In genomic region chr17:16216341-16217001, GRCh38 we compare ENCODE assay signal across 8 cellular contexts. TPM values are rescaled to one million over a fixed set of nuclear protein-coding genes. Genes with fewer than 3 reads are reported as not detected.
DNase-seq lines count a peak whose midpoint lies in the region; ATAC-seq and TF ChIP-seq lines count a peak whose summit lies in the region.
"Not testable (repeated sequence)": the region's sequence is repeated elsewhere in the genome, so short reads cannot be mapped to it uniquely, and the experiment has no call there.

No MANE protein-coding gene starts in this region.

- not testable (repeated sequence) for H2BK20ac ChIP-seq in IMR-90 (ENCODE audit: low read depth, low read length)

- peak overlapping the region; percentile 89 for H2AFZ ChIP-seq in IMR-90 (replicated peaks; ENCODE audit: low read length, poor library complexity)
- peak overlapping the region; percentile 97 for H2AFZ ChIP-seq in osteoblast (ENCODE audit: low read length)

- CTCF ChIA-PET in IMR-90 (lab: Yijun Ruan, JAX): not testable (repeated sequence)

- H3K9me1 ChIP-seq in IMR-90 (ENCODE audit: insufficient read depth, low read length): not testable (repeated sequence)

- peaks cover 34 to 46% (median 43%) of the 10 kb centered on the region in 10 experiments for H3K4me1 ChIP-seq in BLaER1 treated with 17β-estradiol and CSF1 and Interleukin-3, amounts not matched to agents 10 nM and 100 nM
- H3K4me1 ChIP-seq in IMR-90 (ENCODE audit: control insufficient read depth, insufficient read depth, low read length): not testable (repeated sequence)
- H3K4me1 ChIP-seq in ascending aorta (peaks cover 0 to 12% of the 10 kb centered on the region in 2 donors), osteoblast (ENCODE audit: insufficient read depth, low read length) (peaks cover 24% of the 10 kb centered on the region), testis (peaks cover 15% of the 10 kb centered on the region)

- TF ChIP-seq POLR2A in IMR-90 (IDR thresholded peaks at IDR 0.05; ENCODE audit: low read depth, low read length); testis (IDR thresholded peaks at IDR 0.05): not testable (repeated sequence)

- H3K23ac ChIP-seq in IMR-90 (ENCODE audit: low read depth, low read length): peak overlapping the region; percentile 88; the same call in 1 of the 2 replicates

- in situ Hi-C loops in IMR-90 (cut with MboI; ENCODE audit: low sequenced_read_pairs): not testable (repeated sequence)

- peak overlapping the region; percentile 94 to 99 (median 98) for H3K9ac ChIP-seq in BLaER1 treated with 17β-estradiol and CSF1 and Interleukin-3, amounts not matched to agents 10 nM and 100 nM
- H3K9ac ChIP-seq in IMR-90 (ENCODE audit: low read depth, low read length): peak overlapping the region; percentile 6; the same call in 1 of the 2 replicates

- not testable (repeated sequence) for TF ChIP-seq RAD21 in IMR-90 (IDR thresholded peaks at IDR 0.05; ENCODE audit: low read length)

- H4K91ac ChIP-seq in IMR-90 (ENCODE audit: insufficient read depth, low read depth, low read length): peak overlapping the region; percentile 96; the same call in 1 of the 2 replicates

- H3K79me1 ChIP-seq in IMR-90 (ENCODE audit: low read depth in 1 of 2, low read length in 2 of 2): peaks cover 13 to 35% of the 10 kb centered on the region in 2 experiments; a peak in 3 of 4 replicates

- POLR2A ChIA-PET in IMR-90 (lab: Charles Lee; ENCODE audit: unreplicated experiment): not testable (repeated sequence)

- not testable (repeated sequence) for DNase-seq in IMR-90; WERI-Rb-1; ascending aorta (ENCODE audit: low spot score in 2 of 2); epithelial cell of esophagus (ENCODE audit: low read depth); osteoblast (ENCODE audit: insufficient read length, low spot score, missing footprints); testis

- peak overlapping the region; percentile 52; the same call in 1 of the 2 replicates for H3K18ac ChIP-seq in IMR-90 (ENCODE audit: low read depth, low read length)

- H2BK15ac ChIP-seq in IMR-90 (ENCODE audit: low read depth, low read length): peak overlapping the region; percentile 22; the same call in 1 of the 3 replicates

- TF ChIP-seq CTCF in IMR-90 (conservative IDR thresholded peaks at IDR 0.05; ENCODE audit: low read depth, low read length); WERI-Rb-1 (IDR thresholded peaks at IDR 0.05; ENCODE audit: low read depth, low read length); ascending aorta (IDR thresholded peaks at IDR 0.05); epithelial cell of esophagus (IDR thresholded peaks at IDR 0.05; ENCODE audit: insufficient read depth, low read depth, low read length, missing control alignments); osteoblast (IDR thresholded peaks at IDR 0.05; ENCODE audit: extremely low read depth, low read depth, low read length); testis (IDR thresholded peaks at IDR 0.05): not testable (repeated sequence)

- 0 out of 2 replicates have a peak overlapping the region, but pooled peaks have one; percentile 95 for H3K14ac ChIP-seq in IMR-90 (replicated peaks; ENCODE audit: low read depth, low read length)

- peak overlapping the region; percentile 99; the same call in 1 of the 2 replicates for H2AK5ac ChIP-seq in IMR-90 (ENCODE audit: low read depth, low read length)

- ATAC-seq in IMR-90 (ENCODE audit: low read depth): not testable (repeated sequence)

- dilution Hi-C loops in IMR-90 (cut with HindIII; ENCODE audit: low sequenced_read_pairs, unreplicated experiment): not testable (repeated sequence)

- H4K8ac ChIP-seq in IMR-90 (ENCODE audit: low read depth in 2 of 2, low read length in 2 of 2): peak overlapping the region; percentile 98 to 100

- H2BK120ac ChIP-seq in IMR-90 (ENCODE audit: low read depth, low read length): peak overlapping the region; percentile 73; the same call in 1 of the 2 replicates

- WGBS in IMR-90 (ENCODE audit: extremely low coverage in 2 of 2, insufficient read length in 1 of 2), 2 experiments: 85% methylated on average over 4 of the region's 38 CpGs; no CpG with 5 or more reads in 1 of the 2 experiments
- 58 to 68% methylated on average over 38 of the region's 38 CpGs for WGBS in testis, 2 donors

- H4K5ac ChIP-seq in IMR-90 (ENCODE audit: low read depth, low read length): peak overlapping the region; percentile 94

- H2BK5ac ChIP-seq in IMR-90 (ENCODE audit: low read depth, low read length, poor library complexity, severe bottlenecking): peak overlapping the region; percentile 96

- H3K9me3 ChIP-seq in BLaER1 treated with 17β-estradiol and CSF1 and Interleukin-3, amounts not matched to agents 10 nM and 100 nM (replicated peaks in 1 of 11); IMR-90 (ENCODE audit: control insufficient read depth, insufficient read depth, low read length); WERI-Rb-1 (ENCODE audit: severe bottlenecking); ascending aorta; osteoblast (ENCODE audit: low read depth, low read length); testis: not testable (repeated sequence)

- peak overlapping the region; percentile 99; the same call in 1 of the 2 replicates for H3K4ac ChIP-seq in IMR-90 (ENCODE audit: low read depth, low read length)

- peaks cover 84% of the 10 kb centered on the region for H3K79me2 ChIP-seq in osteoblast (ENCODE audit: insufficient read depth, low read length)

- intact Hi-C loops in IMR-90 (cut with micrococcal nuclease): loop anchor here (5.0 kb wide), 1 partner anchor 136 kb away; the partner anchor contains the start of gene CENPV
- intact Hi-C loops in ascending aorta (cut with DNase I); testis (cut with DNase I; ENCODE audit: low total_unique reads): not testable (repeated sequence)

- peak overlapping the region; percentile 99 for H2AK9ac ChIP-seq in IMR-90 (replicated peaks; ENCODE audit: low read depth, low read length, poor library complexity)

- not testable (repeated sequence) for H3K27me3 ChIP-seq in BLaER1 treated with 17β-estradiol and CSF1 and Interleukin-3, amounts not matched to agents 10 nM and 100 nM; IMR-90 (ENCODE audit: control insufficient read depth, insufficient read depth, low read length); WERI-Rb-1 (ENCODE audit: insufficient read depth, low read depth, severe bottlenecking); ascending aorta; layer of hippocampus (ENCODE audit: control insufficient read depth, insufficient read depth, low read length); osteoblast (ENCODE audit: insufficient read depth, low read length); testis

- peak overlapping the region; percentile 86 to 100 (median 92) for H3K4me3 ChIP-seq in BLaER1 treated with 17β-estradiol and CSF1 and Interleukin-3, amounts not matched to agents 10 nM and 100 nM
- H3K4me3 ChIP-seq in IMR-90 (ENCODE audit: insufficient read depth, low read depth, low read length) (peak overlapping the region; percentile 89; the same call in 1 of the 2 replicates), WERI-Rb-1 (ENCODE audit: low read depth, low read length) (peak overlapping the region; percentile 66), ascending aorta (peak overlapping the region; percentile 84 to 97), epithelial cell of esophagus (ENCODE audit: low read length) (peak overlapping the region; percentile 84), osteoblast (ENCODE audit: insufficient read depth, low read length) (peak overlapping the region; percentile 94), testis (peak overlapping the region; percentile 96 to 99)

- peaks cover 0 to 27% (median 15%) of the 10 kb centered on the region in 11 experiments; a peak in 11 of 22 replicates for H3K36me3 ChIP-seq in BLaER1 treated with 17β-estradiol and CSF1 and Interleukin-3, amounts not matched to agents 10 nM and 100 nM
- not testable (repeated sequence) for H3K36me3 ChIP-seq in IMR-90 (ENCODE audit: control insufficient read depth, insufficient read depth, low read length); ascending aorta; osteoblast (ENCODE audit: insufficient read depth, low read length); testis (ENCODE audit: low read depth, missing control alignments)
- peaks cover 20% of the 10 kb centered on the region for H3K36me3 ChIP-seq in WERI-Rb-1

- peak overlapping the region; percentile 80 to 94 (median 90) for H3K4me2 ChIP-seq in BLaER1 treated with 17β-estradiol and CSF1 and Interleukin-3, amounts not matched to agents 10 nM and 100 nM
- H3K4me2 ChIP-seq in IMR-90 (ENCODE audit: low read depth, low read length) (peak overlapping the region; percentile 61), osteoblast (ENCODE audit: insufficient read depth, low read length) (peak overlapping the region; percentile 88)

- BruUV-seq in IMR-90 (replicated peaks; lab: Mats Ljungman, UMichigan): not testable (repeated sequence)

- peaks cover 30 to 37% (median 36%) of the 10 kb centered on the region in 11 experiments; a peak in 21 of 22 replicates for H4K20me1 ChIP-seq in BLaER1 treated with 17β-estradiol and CSF1 and Interleukin-3, amounts not matched to agents 10 nM and 100 nM
- H4K20me1 ChIP-seq in IMR-90 (ENCODE audit: insufficient read depth, low read length) (peaks cover 28% of the 10 kb centered on the region), osteoblast (ENCODE audit: insufficient read depth, low read length) (peaks cover 18% of the 10 kb centered on the region)

- H3K56ac ChIP-seq in IMR-90 (ENCODE audit: extremely low read depth, insufficient read depth, low read length): 0 out of 2 replicates have a peak overlapping the region, but pooled peaks have one; percentile 36

- peak overlapping the region; percentile 90 to 99 (median 97) for H3K27ac ChIP-seq in BLaER1 treated with 17β-estradiol and CSF1 and Interleukin-3, amounts not matched to agents 10 nM and 100 nM
- H3K27ac ChIP-seq in IMR-90 (ENCODE audit: insufficient read depth, low read length) (peak overlapping the region; percentile 87), WERI-Rb-1 (peak overlapping the region; percentile 94), ascending aorta (peak overlapping the region; percentile 95 to 98), layer of hippocampus (ENCODE audit: low read depth, low read length) (peak overlapping the region; percentile 91), osteoblast (ENCODE audit: low read depth, low read length) (peak overlapping the region; percentile 81), testis (peak overlapping the region; percentile 95 to 98)

RNA-seq across cellular contexts. Expression of gene PIGL, which starts 0.5 kb away (rescaled TPM):
- total RNA-seq in IMR-90 (2012; rRNA removed): 17.5 and 17.9 TPM in 2 replicates
- polyA plus RNA-seq in IMR-90 (2012; rRNA removed): 25.3 and 29.5 TPM in 2 replicates
- 6.8 and 10.2 TPM in 2 replicates for polyA plus RNA-seq in IMR-90 (2012; cell fraction: cytosol; rRNA removed)
- polyA plus RNA-seq in IMR-90 (2012; cell fraction: nucleus; rRNA removed; ENCODE audit: low replicate concordance): 205 and 279 TPM in 2 replicates
- total RNA-seq in ascending aorta: 6.2 TPM
- 21.8 and 23.5 TPM in 2 replicates for total RNA-seq in osteoblast
- total RNA-seq in testis: 10 to 100 TPM; 74.1 to 93.9 TPM
- polyA plus RNA-seq in testis (ENCODE audit: insufficient read depth, low read depth, low replicate concordance): 31.3 TPM

RNA-seq across cellular contexts. Expression of gene NCOR1, which starts 1.1 kb away (rescaled TPM):
- total RNA-seq in IMR-90 (2012; rRNA removed): 78.0 and 80.3 TPM in 2 replicates
- polyA plus RNA-seq in IMR-90 (2012; rRNA removed): 54.5 and 56.5 TPM in 2 replicates
- 26.7 and 39.9 TPM in 2 replicates for polyA plus RNA-seq in IMR-90 (2012; cell fraction: cytosol; rRNA removed)
- polyA plus RNA-seq in IMR-90 (2012; cell fraction: nucleus; rRNA removed; ENCODE audit: low replicate concordance): 54.3 and 72.4 TPM in 2 replicates
- 81.0 TPM for total RNA-seq in ascending aorta
- total RNA-seq in osteoblast: 70.7 and 86.9 TPM in 2 replicates
- total RNA-seq in testis: 100 to 1,000 TPM; 270 to 281 TPM
- polyA plus RNA-seq in testis (ENCODE audit: insufficient read depth, low read depth, low replicate concordance): 88.6 TPM
